1 cellular context compared by ENCODE assay signal in the genomic region with DNA sequence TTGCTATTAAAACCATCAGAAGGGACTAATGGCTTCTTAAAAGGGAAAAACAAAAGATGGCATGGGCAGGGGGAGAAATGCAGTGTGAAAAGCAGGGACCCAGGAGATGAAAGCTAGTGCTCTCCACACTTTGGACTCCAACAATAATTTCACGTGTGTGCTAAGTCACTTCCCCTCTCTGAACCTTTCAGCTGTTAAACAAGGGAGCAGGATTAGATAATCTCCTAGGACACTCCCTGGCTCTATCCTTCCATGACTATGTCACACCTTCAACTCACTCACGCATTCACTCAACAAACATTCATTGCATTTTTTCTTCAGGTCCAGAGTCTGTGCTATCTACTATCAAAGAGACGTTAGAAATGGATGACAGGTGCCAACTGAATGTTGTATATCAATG.
TF ChIP-seq lines count a peak whose summit lies in the region.

No MANE protein-coding gene starts in this region.

TF ChIP-seq in HepG2, 621 proteins besides CTCF, POLR2A, EP300 and RAD21 (continued from another document and continues in another):
- TF ChIP-seq ZNF260 (CRISPR knock-in tag; IDR thresholded peaks at IDR 0.05; ENCODE audit: borderline replicate concordance, low read depth) (no peak), SNRNP70 (IDR thresholded peaks at IDR 0.05; ENCODE audit: low read depth, low read length) (no peak), SIX4 (CRISPR knock-in tag; IDR thresholded peaks at IDR 0.05) (no peak), GLMP (CRISPR knock-in tag; IDR thresholded peaks at IDR 0.05; ENCODE audit: borderline replicate concordance) (no peak), PBX2 (CRISPR knock-in tag; IDR thresholded peaks at IDR 0.05) (no peak), MLLT10 (CRISPR knock-in tag; IDR thresholded peaks at IDR 0.05) (no peak), U2AF1 (optimal IDR thresholded peaks at IDR 0.05; ENCODE audit: low read depth, low read length) (no peak), HNRNPK (IDR thresholded peaks at IDR 0.05; ENCODE audit: low read depth, low read length, poor library complexity, severe bottlenecking) (no peak), SOX5 (CRISPR knock-in tag; IDR thresholded peaks at IDR 0.05; ENCODE audit: borderline replicate concordance) (peak; percentile 82), TFE3 (CRISPR knock-in tag; IDR thresholded peaks at IDR 0.05) (0 out of 2 replicates have a peak, but pooled peaks have one; percentile 21), KLF6 (CRISPR knock-in tag; IDR thresholded peaks at IDR 0.05) (no peak), ZHX1 (CRISPR knock-in tag; IDR thresholded peaks at IDR 0.05; ENCODE audit: low read depth) (no peak), MAZ (IDR thresholded peaks at IDR 0.05; ENCODE audit: borderline replicate concordance, low read depth, low read length) (no peak), MAZ (CRISPR knock-in tag; IDR thresholded peaks at IDR 0.05; ENCODE audit: low read depth) (no peak), RARA (CRISPR knock-in tag; IDR thresholded peaks at IDR 0.05) (peak; percentile 64), BCL3 (CRISPR knock-in tag; IDR thresholded peaks at IDR 0.05) (no peak), KAT2B (IDR thresholded peaks at IDR 0.05; ENCODE audit: borderline replicate concordance, low read depth, low read length) (no peak), DPF2 (CRISPR knock-in tag; IDR thresholded peaks at IDR 0.05; ENCODE audit: borderline replicate concordance, low read depth) (no peak), ETV5 (CRISPR knock-in tag; IDR thresholded peaks at IDR 0.05; ENCODE audit: borderline replicate concordance) (peak; percentile 62; the same call in 1 of the 2 replicates), TMF1 (CRISPR knock-in tag; IDR thresholded peaks at IDR 0.05; ENCODE audit: low read depth) (no peak), KDM3A (CRISPR knock-in tag; IDR thresholded peaks at IDR 0.05; ENCODE audit: low read depth) (no peak), ATF7-NPFF (CRISPR knock-in tag; IDR thresholded peaks at IDR 0.05; ENCODE audit: low read depth) (no peak), TBX3 (IDR thresholded peaks at IDR 0.05; ENCODE audit: borderline replicate concordance) (peak; percentile 22; the same call in 1 of the 2 replicates), PRDM10 (CRISPR knock-in tag; IDR thresholded peaks at IDR 0.05; ENCODE audit: low read depth) (no peak), PHF8 (CRISPR knock-in tag; IDR thresholded peaks at IDR 0.05) (no peak), HNF4A (CRISPR knock-in tag; IDR thresholded peaks at IDR 0.05) (peak; percentile 70), NFE2L1 (CRISPR knock-in tag; IDR thresholded peaks at IDR 0.05; ENCODE audit: borderline replicate concordance) (no peak), ZNF570 (CRISPR knock-in tag; IDR thresholded peaks at IDR 0.05; ENCODE audit: borderline replicate concordance) (no peak)
- TF ChIP-seq, protein P1, sequence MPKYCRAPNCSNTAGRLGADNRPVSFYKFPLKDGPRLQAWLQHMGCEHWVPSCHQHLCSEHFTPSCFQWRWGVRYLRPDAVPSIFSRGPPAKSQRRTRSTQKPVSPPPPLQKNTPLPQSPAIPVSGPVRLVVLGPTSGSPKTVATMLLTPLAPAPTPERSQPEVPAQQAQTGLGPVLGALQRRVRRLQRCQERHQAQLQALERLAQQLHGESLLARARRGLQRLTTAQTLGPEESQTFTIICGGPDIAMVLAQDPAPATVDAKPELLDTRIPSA (CRISPR knock-in tag; IDR thresholded peaks at IDR 0.05; ENCODE audit: borderline replicate concordance), result no peak
- TF ChIP-seq, protein P2, sequence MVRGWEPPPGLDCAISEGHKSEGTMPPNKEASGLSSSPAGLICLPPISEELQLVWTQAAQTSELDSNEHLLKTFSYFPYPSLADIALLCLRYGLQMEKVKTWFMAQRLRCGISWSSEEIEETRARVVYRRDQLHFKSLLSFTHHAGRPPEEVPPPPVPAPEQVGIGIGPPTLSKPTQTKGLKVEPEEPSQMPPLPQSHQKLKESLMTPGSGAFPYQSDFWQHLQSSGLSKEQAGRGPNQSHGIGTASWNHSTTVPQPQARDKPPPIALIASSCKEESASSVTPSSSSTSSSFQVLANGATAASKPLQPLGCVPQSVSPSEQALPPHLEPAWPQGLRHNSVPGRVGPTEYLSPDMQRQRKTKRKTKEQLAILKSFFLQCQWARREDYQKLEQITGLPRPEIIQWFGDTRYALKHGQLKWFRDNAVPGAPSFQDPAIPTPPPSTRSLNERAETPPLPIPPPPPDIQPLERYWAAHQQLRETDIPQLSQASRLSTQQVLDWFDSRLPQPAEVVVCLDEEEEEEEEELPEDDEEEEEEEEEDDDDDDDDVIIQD (CRISPR knock-in tag; IDR thresholded peaks at IDR 0.05; ENCODE audit: low read depth), result peak; percentile 56; the same call in 1 of the 2 replicates
- TF ChIP-seq, protein P3, sequence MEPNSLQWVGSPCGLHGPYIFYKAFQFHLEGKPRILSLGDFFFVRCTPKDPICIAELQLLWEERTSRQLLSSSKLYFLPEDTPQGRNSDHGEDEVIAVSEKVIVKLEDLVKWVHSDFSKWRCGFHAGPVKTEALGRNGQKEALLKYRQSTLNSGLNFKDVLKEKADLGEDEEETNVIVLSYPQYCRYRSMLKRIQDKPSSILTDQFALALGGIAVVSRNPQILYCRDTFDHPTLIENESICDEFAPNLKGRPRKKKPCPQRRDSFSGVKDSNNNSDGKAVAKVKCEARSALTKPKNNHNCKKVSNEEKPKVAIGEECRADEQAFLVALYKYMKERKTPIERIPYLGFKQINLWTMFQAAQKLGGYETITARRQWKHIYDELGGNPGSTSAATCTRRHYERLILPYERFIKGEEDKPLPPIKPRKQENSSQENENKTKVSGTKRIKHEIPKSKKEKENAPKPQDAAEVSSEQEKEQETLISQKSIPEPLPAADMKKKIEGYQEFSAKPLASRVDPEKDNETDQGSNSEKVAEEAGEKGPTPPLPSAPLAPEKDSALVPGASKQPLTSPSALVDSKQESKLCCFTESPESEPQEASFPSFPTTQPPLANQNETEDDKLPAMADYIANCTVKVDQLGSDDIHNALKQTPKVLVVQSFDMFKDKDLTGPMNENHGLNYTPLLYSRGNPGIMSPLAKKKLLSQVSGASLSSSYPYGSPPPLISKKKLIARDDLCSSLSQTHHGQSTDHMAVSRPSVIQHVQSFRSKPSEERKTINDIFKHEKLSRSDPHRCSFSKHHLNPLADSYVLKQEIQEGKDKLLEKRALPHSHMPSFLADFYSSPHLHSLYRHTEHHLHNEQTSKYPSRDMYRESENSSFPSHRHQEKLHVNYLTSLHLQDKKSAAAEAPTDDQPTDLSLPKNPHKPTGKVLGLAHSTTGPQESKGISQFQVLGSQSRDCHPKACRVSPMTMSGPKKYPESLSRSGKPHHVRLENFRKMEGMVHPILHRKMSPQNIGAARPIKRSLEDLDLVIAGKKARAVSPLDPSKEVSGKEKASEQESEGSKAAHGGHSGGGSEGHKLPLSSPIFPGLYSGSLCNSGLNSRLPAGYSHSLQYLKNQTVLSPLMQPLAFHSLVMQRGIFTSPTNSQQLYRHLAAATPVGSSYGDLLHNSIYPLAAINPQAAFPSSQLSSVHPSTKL (CRISPR knock-in tag; IDR thresholded peaks at IDR 0.05), result peak; percentile 78
- TF ChIP-seq, protein P4, sequence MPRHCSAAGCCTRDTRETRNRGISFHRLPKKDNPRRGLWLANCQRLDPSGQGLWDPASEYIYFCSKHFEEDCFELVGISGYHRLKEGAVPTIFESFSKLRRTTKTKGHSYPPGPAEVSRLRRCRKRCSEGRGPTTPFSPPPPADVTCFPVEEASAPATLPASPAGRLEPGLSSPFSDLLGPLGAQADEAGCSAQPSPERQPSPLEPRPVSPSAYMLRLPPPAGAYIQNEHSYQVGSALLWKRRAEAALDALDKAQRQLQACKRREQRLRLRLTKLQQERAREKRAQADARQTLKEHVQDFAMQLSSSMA (CRISPR knock-in tag; IDR thresholded peaks at IDR 0.05), result no peak
- TF ChIP-seq, protein P5, sequence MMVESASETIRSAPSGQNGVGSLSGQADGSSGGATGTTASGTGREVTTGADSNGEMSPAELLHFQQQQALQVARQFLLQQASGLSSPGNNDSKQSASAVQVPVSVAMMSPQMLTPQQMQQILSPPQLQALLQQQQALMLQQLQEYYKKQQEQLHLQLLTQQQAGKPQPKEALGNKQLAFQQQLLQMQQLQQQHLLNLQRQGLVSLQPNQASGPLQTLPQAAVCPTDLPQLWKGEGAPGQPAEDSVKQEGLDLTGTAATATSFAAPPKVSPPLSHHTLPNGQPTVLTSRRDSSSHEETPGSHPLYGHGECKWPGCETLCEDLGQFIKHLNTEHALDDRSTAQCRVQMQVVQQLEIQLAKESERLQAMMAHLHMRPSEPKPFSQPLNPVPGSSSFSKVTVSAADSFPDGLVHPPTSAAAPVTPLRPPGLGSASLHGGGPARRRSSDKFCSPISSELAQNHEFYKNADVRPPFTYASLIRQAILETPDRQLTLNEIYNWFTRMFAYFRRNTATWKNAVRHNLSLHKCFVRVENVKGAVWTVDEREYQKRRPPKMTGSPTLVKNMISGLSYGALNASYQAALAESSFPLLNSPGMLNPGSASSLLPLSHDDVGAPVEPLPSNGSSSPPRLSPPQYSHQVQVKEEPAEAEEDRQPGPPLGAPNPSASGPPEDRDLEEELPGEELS (CRISPR knock-in tag; IDR thresholded peaks at IDR 0.05), result no peak
